ENCODE assay signal across 8 cellular contexts in genomic region chr3:194769020-194769643, GRCh38.
DNase-seq lines count a peak whose midpoint lies in the region; ATAC-seq, FAIRE-seq and TF ChIP-seq lines count a peak whose summit lies in the region.

No MANE protein-coding gene starts in this region.

- H3K27me3 Mint-ChIP-seq in CD4-positive, alpha-beta memory T cell, result peaks cover 8 to 11% of the 10 kb centered on the region in 2 donors
- H3K27me3 Mint-ChIP-seq in mesothelial cell of epicardium (ENCODE audit: low read depth), result peaks cover 6% of the 10 kb centered on the region

- no peaks in the 10 kb centered on the region for H3K9me1 ChIP-seq in endothelial cell of umbilical vein (replicated peaks; ENCODE audit: control insufficient read depth, extremely low read depth, insufficient read depth, low read length)

- H3K27ac ChIP-seq in CD4-positive, alpha-beta memory T cell (ENCODE audit: low read depth, low read length), result peak overlapping the region; percentile 73
- peak overlapping the region; percentile 60 for H3K27ac ChIP-seq in HL-60 (replicated peaks)
- no peak overlapping the region for H3K27ac ChIP-seq in endothelial cell of umbilical vein (ENCODE audit: insufficient read depth, low read depth, low read length)

- H3K4me3 ChIP-seq in CD4-positive, alpha-beta memory T cell (ENCODE audit: low read length in 2 of 2), result peak overlapping the region; percentile 33 to 54
- H3K4me3 ChIP-seq in HL-60 (replicated peaks; ENCODE audit: insufficient read depth, low read length), result peak overlapping the region; percentile 34
- H3K4me3 ChIP-seq in endothelial cell of umbilical vein (replicated peaks in 1 of 3; ENCODE audit: insufficient read depth in 1 of 3, low read depth in 1 of 3, low read length in 3 of 3), result peak overlapping the region in 1 of 3 experiments; percentile 25

- H3K4me1 Mint-ChIP-seq in CD4-positive, alpha-beta memory T cell, result peaks cover 5 to 30% (median 17%) of the 10 kb centered on the region in 4 donors
- peaks cover 19% of the 10 kb centered on the region for H3K4me1 Mint-ChIP-seq in mesothelial cell of epicardium

- peak overlapping the region; percentile 53 for H3K4me2 ChIP-seq in endothelial cell of umbilical vein (ENCODE audit: insufficient read depth, low read length)

- H4K20me1 ChIP-seq in endothelial cell of umbilical vein (replicated peaks; ENCODE audit: control insufficient read depth, extremely low read depth, insufficient read depth, low read length), result no peaks in the 10 kb centered on the region

- FAIRE-seq in endothelial cell of umbilical vein (lab: Jason Lieb, UNC), result peak; percentile 99

- no peaks in the 10 kb centered on the region for H3K36me3 ChIP-seq in CD4-positive, alpha-beta memory T cell (ENCODE audit: insufficient read depth, low read length)
- no peaks in the 10 kb centered on the region for H3K36me3 ChIP-seq in endothelial cell of umbilical vein (ENCODE audit: control insufficient read depth in 2 of 2, extremely low read depth in 1 of 2, insufficient read depth in 2 of 2, low read length in 2 of 2)

- DNase-seq in CD4-positive, alpha-beta memory T cell, result peak; percentile 91 to 98 (median 94)
- DNase-seq in HL-60 (ENCODE audit: low read depth in 1 of 2, low spot score in 1 of 2) (peak; percentile 93 to 96), NOMO-1 treated with DMSO at 0.1 percent for 48 hours (lab: John Stamatoyannopoulos, UW; ENCODE audit: unreplicated experiment) (peak; percentile 100), endothelial cell of umbilical vein (ENCODE audit: low read depth, low spot score) (peak; percentile 99), mesothelial cell of epicardium (ENCODE audit: low spot score in 2 of 2, unreplicated experiment in 2 of 2) (peak; percentile 78 to 80)
- peak; percentile 79 for DNase-seq in activated CD8-positive, alpha-beta memory T cell treated with anti-CD3 and anti-CD28 coated beads, Interleukin-2, amount 50 U/mL, for 1 hour (ENCODE audit: extremely low read depth)
- peak; percentile 82 to 87 for DNase-seq in stimulated activated CD8-positive, alpha-beta memory T cell treated with anti-CD3 and anti-CD28 coated beads, Interleukin-15, amount 100 ng/mL, for 48 hours (ENCODE audit: low read depth in 2 of 2)

- peak overlapping the region; percentile 2 for H3K9ac ChIP-seq in endothelial cell of umbilical vein (replicated peaks; ENCODE audit: extremely low read depth, insufficient read depth, low read length)

- no peaks in the 10 kb centered on the region for H3K36me3 Mint-ChIP-seq in CD4-positive, alpha-beta memory T cell
- H3K36me3 Mint-ChIP-seq in mesothelial cell of epicardium, result no peaks in the 10 kb centered on the region

- no TSS peak for BruUV-seq in endothelial cell of umbilical vein (replicated peaks; lab: Mats Ljungman, UMichigan)

- H3K27me3 ChIP-seq in CD4-positive, alpha-beta memory T cell (ENCODE audit: insufficient read depth, low read length), result no peaks in the 10 kb centered on the region
- no peaks in the 10 kb centered on the region for H3K27me3 ChIP-seq in HL-60 (ENCODE audit: insufficient read depth, poor library complexity, severe bottlenecking)
- no peaks in the 10 kb centered on the region for H3K27me3 ChIP-seq in endothelial cell of umbilical vein (ENCODE audit: control insufficient read depth in 2 of 2, insufficient read depth in 2 of 2, low read length in 2 of 2)

- no peaks in the 10 kb centered on the region for H3K9me3 ChIP-seq in CD4-positive, alpha-beta memory T cell (ENCODE audit: control insufficient read depth in 1 of 2, low read length in 2 of 2)
- no peaks in the 10 kb centered on the region for H3K9me3 ChIP-seq in endothelial cell of umbilical vein (replicated peaks; ENCODE audit: control insufficient read depth, insufficient read depth, low read length)

- H3K79me2 ChIP-seq in endothelial cell of umbilical vein (ENCODE audit: control insufficient read depth, insufficient read depth, low read length), result no peaks in the 10 kb centered on the region

- H3K27ac Mint-ChIP-seq in CD4-positive, alpha-beta memory T cell, result peak overlapping the region; percentile 82 to 98 (median 95)
- peak overlapping the region; percentile 83 for H3K27ac Mint-ChIP-seq in mesothelial cell of epicardium

- CTCF ChIA-PET in CD4-positive, alpha-beta memory T cell (lab: Charles Lee; ENCODE audit: partially characterized antibody), result interaction anchor here (1.3 kb wide), 2 partner anchors 82 to 86 kb away, joined by 4 to 7 read pairs; no protein-coding TSS in a partner anchor
- CTCF ChIA-PET in endothelial cell of umbilical vein (lab: Charles Lee), result interaction anchor here (1.0 to 1.3 kb wide), 4 partner anchors 10 to 87 kb away, joined by 3 to 4 read pairs (median 3); no protein-coding TSS in a partner anchor

- peak; percentile 64 for TF ChIP-seq POLR2A in endothelial cell of umbilical vein (IDR thresholded peaks at IDR 0.05; ENCODE audit: low read depth, low read length)

- H3K4me1 ChIP-seq in CD4-positive, alpha-beta memory T cell (ENCODE audit: insufficient read depth, low read length), result peaks cover 15% of the 10 kb centered on the region
- H3K4me1 ChIP-seq in endothelial cell of umbilical vein (ENCODE audit: control insufficient read depth, extremely low read depth, insufficient read depth, low read length), result peaks cover 24% of the 10 kb centered on the region

- intact Hi-C loops in CD4-positive, alpha-beta memory T cell (cut with micrococcal nuclease), result loop anchor here (1.0 to 5.0 kb wide), 5 partner anchors 84 to 674 kb away; partner anchors contain the start of genes ACAP2, ATP13A3, FAM43A and LSG1
- intact Hi-C loops in endothelial cell of umbilical vein (cut with micrococcal nuclease), result loop anchor here (1.0 to 2.0 kb wide), 5 partner anchors 28 to 492 kb away; no protein-coding TSS in a partner anchor

- no peak for TF ChIP-seq CTCF in HL-60 (IDR thresholded peaks at IDR 0.05; ENCODE audit: insufficient read depth, low read length)
- no peak for TF ChIP-seq CTCF in endothelial cell of umbilical vein (IDR thresholded peaks at IDR 0.05; ENCODE audit: extremely low read depth in 1 of 2, insufficient read depth in 1 of 2, low read depth in 1 of 2, low read length in 2 of 2)
- no peak for TF ChIP-seq CTCF in mesothelial cell of epicardium (IDR thresholded peaks at IDR 0.05; ENCODE audit: unreplicated experiment)

- dilution Hi-C loops in endothelial cell of umbilical vein (cut with MboI; ENCODE audit: extremely low pct_ligation_motif_present, low sequenced_read_pairs), result no loop called here

- ATAC-seq in GM19463 (IDR thresholded peaks at IDR 0.05; ENCODE audit: unreplicated experiment), result peak; percentile 95

- peak overlapping the region; percentile 86 to 96 (median 87) for H3K4me3 Mint-ChIP-seq in CD4-positive, alpha-beta memory T cell
- H3K4me3 Mint-ChIP-seq in mesothelial cell of epicardium, result peak overlapping the region; percentile 59

- H2AFZ ChIP-seq in endothelial cell of umbilical vein (ENCODE audit: low read depth, low read length), result peak overlapping the region; percentile 90

- H3K9me3 Mint-ChIP-seq in CD4-positive, alpha-beta memory T cell, result no peaks in the 10 kb centered on the region
- no peaks in the 10 kb centered on the region for H3K9me3 Mint-ChIP-seq in mesothelial cell of epicardium

- POLR2A ChIA-PET in CD4-positive, alpha-beta memory T cell (lab: Charles Lee; ENCODE audit: partially characterized antibody), result interaction anchor here (0.6 to 1.7 kb wide), 7 partner anchors 79 to 502 kb away, joined by 3 to 27 read pairs (median 3); partner anchors contain the start of genes LSG1 and XXYLT1
- POLR2A ChIA-PET in endothelial cell of umbilical vein (lab: Charles Lee), result interaction anchor here (0.7 to 0.9 kb wide), 2 partner anchors 14 to 386 kb away, joined by 3 read pairs; no protein-coding TSS in a partner anchor

TF ChIP-seq in endothelial cell of umbilical vein, 7 proteins besides CTCF, POLR2A, EP300 and RAD21:
- TF ChIP-seq, protein P1, sequence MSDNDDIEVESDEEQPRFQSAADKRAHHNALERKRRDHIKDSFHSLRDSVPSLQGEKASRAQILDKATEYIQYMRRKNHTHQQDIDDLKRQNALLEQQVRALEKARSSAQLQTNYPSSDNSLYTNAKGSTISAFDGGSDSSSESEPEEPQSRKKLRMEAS (IDR thresholded peaks at IDR 0.05; ENCODE audit: insufficient read depth, insufficient read length), result no peak
- no peak for TF ChIP-seq MYC (IDR thresholded peaks at IDR 0.05; ENCODE audit: low read depth, low read length)
- TF ChIP-seq GATA2 (IDR thresholded peaks at IDR 0.05; ENCODE audit: insufficient read depth, insufficient read length, low read depth, low read length), result no peak
- TF ChIP-seq JUN (IDR thresholded peaks at IDR 0.05; ENCODE audit: borderline replicate concordance, insufficient read depth, insufficient read length, low read depth), result no peak
- TF ChIP-seq POLR2AphosphoS5 (IDR thresholded peaks at IDR 0.05; ENCODE audit: insufficient read depth, low read depth, low read length), result no peak
- TF ChIP-seq EZH2 (IDR thresholded peaks at IDR 0.05; ENCODE audit: borderline replicate concordance, low read depth, low read length, severe bottlenecking), result no peak
- no peak for TF ChIP-seq FOS (IDR thresholded peaks at IDR 0.05; ENCODE audit: borderline replicate concordance, insufficient read depth, low read length)
TF ChIP-seq in endothelial cell of umbilical vein: peak in this region for 0.
